8 cellular contexts compared by ENCODE assay signal in the genomic region with DNA sequence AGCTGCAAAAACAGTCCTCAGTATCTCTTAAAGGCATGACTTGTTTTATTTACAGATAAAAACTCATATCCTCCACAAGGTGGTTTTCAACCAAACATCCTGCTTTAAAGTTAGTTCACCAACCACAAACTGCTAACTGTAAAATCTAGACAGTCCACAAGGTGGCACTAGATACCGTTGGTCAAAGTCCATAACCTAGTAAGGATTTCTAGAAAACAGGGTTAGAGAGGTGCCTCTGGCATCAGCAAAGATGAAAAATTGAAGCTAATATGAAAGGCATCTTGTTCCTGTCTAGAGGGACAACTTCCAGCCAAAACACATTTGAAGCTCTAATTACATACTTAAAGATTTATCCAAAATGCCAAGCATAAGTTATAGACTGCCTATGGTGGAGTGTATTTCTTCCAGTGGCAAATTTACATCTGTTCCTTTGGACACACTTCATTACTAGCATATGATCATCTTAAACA. TPM values are rescaled to one million over a fixed set of nuclear protein-coding genes. Genes with fewer than 3 reads are reported as not detected.
DNase-seq lines count a peak whose midpoint lies in the region; ATAC-seq and TF ChIP-seq lines count a peak whose summit lies in the region.

No MANE protein-coding gene starts in this region.

- H3K4me3 Mint-ChIP-seq in osteocyte (ENCODE audit: unreplicated experiment): no peak overlapping the region

- peaks cover 4% of the 10 kb centered on the region for H3K27me3 Mint-ChIP-seq in osteocyte (ENCODE audit: unreplicated experiment)

- peak; percentile 65 for ATAC-seq in GM21576 (IDR thresholded peaks at IDR 0.05; ENCODE audit: unreplicated experiment)

- H3K36me3 Mint-ChIP-seq in osteocyte (ENCODE audit: unreplicated experiment): peaks cover 22% of the 10 kb centered on the region

- H3K4me1 Mint-ChIP-seq in osteocyte (ENCODE audit: unreplicated experiment): no peaks in the 10 kb centered on the region

- peak overlapping the region; percentile 7 for H3K27ac Mint-ChIP-seq in osteocyte (ENCODE audit: unreplicated experiment)

- peaks cover 2% of the 10 kb centered on the region for H3K9me3 Mint-ChIP-seq in osteocyte (ENCODE audit: unreplicated experiment)

- peak; percentile 69 for DNase-seq in GM03348 (ENCODE audit: low spot score)
- peak in 55 of 76 experiments; percentile 3 to 84 (median 60) for DNase-seq in HUDEP-2 (lab: John Stamatoyannopoulos, UW; ENCODE audit: unreplicated experiment in 76 of 76)
- DNase-seq in NOMO-1 (lab: John Stamatoyannopoulos, UW; ENCODE audit: unreplicated experiment in 2 of 2): peak; percentile 52 to 74
- DNase-seq in activated CD8-positive, alpha-beta memory T cell treated with anti-CD3 and anti-CD28 coated beads, Interleukin-2, amount 50 U/mL, for 4 hours: peak; percentile 33
- DNase-seq in fibroblast of the conjunctiva (ENCODE audit: low read depth): peak; percentile 70
- DNase-seq in osteocyte (ENCODE audit: extremely low spot score, unreplicated experiment): no peak
- no peak for DNase-seq in GOT3 (lab: John Stamatoyannopoulos, UW)

- TF ChIP-seq CTCF in osteocyte (IDR thresholded peaks at IDR 0.05): peak; percentile 93

RNA-seq across cellular contexts. Expression of gene ZMAT3, which starts 56.0 kb away (rescaled TPM):
- 96.9 and 99.0 TPM in 2 replicates for total RNA-seq in osteocyte

Comparison
In these comparisons a context has a peak if more than half of its experiments do, and no peak if none do; other contexts are left out.
1. DNase-seq: peak in GM03348 (single experiment), HUDEP-2 (55 of 76), NOMO-1 (2 of 2), activated CD8-positive, alpha-beta memory T cell treated with anti-CD3 and anti-CD28 coated beads, Interleukin-2, amount 50 U/mL, for 4 hours (single experiment) and fibroblast of the conjunctiva (single experiment); none in osteocyte (single experiment) and GOT3 (single experiment).